12 cellular contexts compared by ENCODE assay signal in the genomic region with DNA sequence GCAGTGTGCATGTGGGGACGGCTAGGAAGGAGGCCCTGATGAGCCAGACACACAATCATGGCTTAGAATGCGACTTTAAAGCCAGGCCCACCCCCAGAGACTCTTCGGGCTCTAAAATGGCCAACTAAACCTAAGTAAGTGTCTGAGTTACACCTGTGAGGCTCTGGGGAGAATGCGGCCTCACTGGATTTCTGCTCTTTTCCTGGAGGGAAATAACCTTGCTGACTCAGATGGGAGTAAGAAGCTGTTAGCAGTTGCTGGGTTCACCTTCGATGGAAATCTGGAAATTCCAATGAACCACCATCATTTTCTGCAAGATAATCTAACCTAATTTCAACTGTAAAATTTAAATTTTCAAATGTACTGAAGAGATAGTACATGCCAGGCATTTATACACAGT.
DNase-seq lines count a peak whose midpoint lies in the region; ATAC-seq and TF ChIP-seq lines count a peak whose summit lies in the region.
"Had no signal": no experiment of that assay in that cellular context is flagged by ENCODE, and none has a peak within 500 bp of the region (broad histone marks: within the 10 kb centered on the region; RNA-seq: fewer than 3 reads in every experiment).

No MANE protein-coding gene starts in this region.

- dilution Hi-C loops in mammary epithelial cell (cut with HindIII; ENCODE audit: low sequenced_read_pairs) = loop anchor here (5.0 kb wide), 1 partner anchor 101 kb away; no protein-coding TSS in a partner anchor

- no peaks in the 10 kb centered on the region for H3K27me3 ChIP-seq in mammary epithelial cell (ENCODE audit: insufficient read depth, low read length)
- H3K27me3 ChIP-seq in naive thymus-derived CD4-positive, alpha-beta T cell (ENCODE audit: control insufficient read depth in 2 of 2, insufficient read depth in 2 of 2, low read length in 2 of 2) = peaks cover 0 to 7% of the 10 kb centered on the region in 2 donors
- no peaks in the 10 kb centered on the region for H3K27me3 ChIP-seq in ovary
- H3K27me3 ChIP-seq: heart left ventricle, right lobe of liver, upper lobe of right lung had no signal

- ATAC-seq in stimulated activated naive CD8-positive, alpha-beta T cell treated with anti-CD3 and anti-CD28 coated beads, Interleukin-15, amount 100 ng/mL, for 72 hours = no peak
- no peak for ATAC-seq in stimulated activated naive CD8-positive, alpha-beta T cell treated with anti-CD3 and anti-CD28 coated beads, Interleukin-15, Interleukin-2, amounts not matched to agents 100 U/mL and 50 U/mL, for 24 hours
- no peak for ATAC-seq in naive thymus-derived CD4-positive, alpha-beta T cell
- ATAC-seq in Right ventricle myocardium superior (ENCODE audit: poor library complexity) = no peak
- no peak for ATAC-seq in activated CD8-positive, alpha-beta T cell treated with anti-CD3 and anti-CD28 coated beads for 36 hours

- H3K4me1 ChIP-seq in mammary epithelial cell (ENCODE audit: insufficient read depth, low read length) (peaks cover 13% of the 10 kb centered on the region), ovary (ENCODE audit: insufficient read depth) (peaks cover 5% of the 10 kb centered on the region)
- no peaks in the 10 kb centered on the region for H3K4me1 ChIP-seq in naive thymus-derived CD4-positive, alpha-beta T cell (ENCODE audit: control insufficient read depth in 2 of 2, insufficient read depth in 2 of 2, low read length in 2 of 2)
- H3K4me1 ChIP-seq: upper lobe of right lung had no signal

- H3K4me1 Mint-ChIP-seq in stimulated activated naive CD8-positive, alpha-beta T cell treated with anti-CD3 and anti-CD28 coated beads, Interleukin-15, amount 100 ng/mL, for 72 hours = peaks cover 50% of the 10 kb centered on the region
- peaks cover 2 to 35% (median 11%) of the 10 kb centered on the region in 7 donors for H3K4me1 Mint-ChIP-seq in naive thymus-derived CD4-positive, alpha-beta T cell
- peaks cover 25% of the 10 kb centered on the region for H3K4me1 Mint-ChIP-seq in activated CD8-positive, alpha-beta T cell treated with anti-CD3 and anti-CD28 coated beads for 36 hours (ENCODE audit: low read depth)

- no peak for DNase-seq in stimulated activated naive CD8-positive, alpha-beta T cell treated with anti-CD3 and anti-CD28 coated beads, Interleukin-15, amount 100 ng/mL, for 72 hours
- no peak for DNase-seq in stimulated activated naive CD8-positive, alpha-beta T cell treated with anti-CD3 and anti-CD28 coated beads, Interleukin-15, Interleukin-2, amounts not matched to agents 100 U/mL and 50 U/mL, for 24 hours
- DNase-seq in mammary epithelial cell = peak; percentile 57
- DNase-seq in naive thymus-derived CD4-positive, alpha-beta T cell = no peak
- DNase-seq in Right ventricle myocardium superior = no peak
- no peak for DNase-seq in ovary
- no peak for DNase-seq in activated CD8-positive, alpha-beta T cell treated with anti-CD3 and anti-CD28 coated beads for 36 hours
- no peak for DNase-seq in NCI-H2081 (lab: John Stamatoyannopoulos, UW)
- DNase-seq: activated naive CD8-positive, alpha-beta T cell treated with anti-CD3 and anti-CD28 coated beads, Interleukin-2, amount 10 ng/mL, durations not matched to agents 7 days and 5 days had no signal

- no peaks in the 10 kb centered on the region for H3K36me3 Mint-ChIP-seq in naive thymus-derived CD4-positive, alpha-beta T cell
- no peaks in the 10 kb centered on the region for H3K36me3 Mint-ChIP-seq in activated CD8-positive, alpha-beta T cell treated with anti-CD3 and anti-CD28 coated beads for 36 hours (ENCODE audit: low read depth)
- H3K36me3 Mint-ChIP-seq: activated naive CD8-positive, alpha-beta T cell treated with anti-CD3 and anti-CD28 coated beads, Interleukin-2, amount 10 ng/mL, durations not matched to agents 7 days and 5 days had no signal

- no peaks in the 10 kb centered on the region for H4K20me1 ChIP-seq in mammary epithelial cell (ENCODE audit: insufficient read depth, low read length)

- no peaks in the 10 kb centered on the region for H3K79me2 ChIP-seq in mammary epithelial cell (ENCODE audit: insufficient read depth, low read length)

- CTCF ChIA-PET in mammary epithelial cell (lab: Charles Lee; ENCODE audit: low non-redundant PET) = no interaction called here
- CTCF ChIA-PET in naive thymus-derived CD4-positive, alpha-beta T cell (lab: Charles Lee) = interaction anchor here (1.2 to 6.5 kb wide), 7 partner anchors 8 to 239 kb away, joined by 3 to 70 read pairs (median 4); no protein-coding TSS in a partner anchor
- CTCF ChIA-PET in activated CD8-positive, alpha-beta T cell treated with anti-CD3 and anti-CD28 coated beads for 36 hours (lab: Charles Lee) = interaction anchor here (1.1 to 6.5 kb wide), 9 partner anchors 8 to 278 kb away, joined by 3 to 65 read pairs (median 8); no protein-coding TSS in a partner anchor

- H3K4me3 ChIP-seq in mammary epithelial cell (replicated peaks in 1 of 3; ENCODE audit: insufficient read depth in 1 of 3, low read depth in 2 of 3, low read length in 3 of 3) (no peak overlapping the region), ovary (no peak overlapping the region)
- H3K4me3 ChIP-seq in naive thymus-derived CD4-positive, alpha-beta T cell (ENCODE audit: low read length) = no peak overlapping the region

- no peak for TF ChIP-seq CTCF in mammary epithelial cell (conservative IDR thresholded peaks at IDR 0.05 in 1 of 2, IDR thresholded peaks at IDR 0.05 in 1 of 2; ENCODE audit: extremely low read depth in 1 of 2, insufficient read depth in 1 of 2, low read depth in 1 of 2, low read length in 2 of 2)
- no peak for TF ChIP-seq CTCF in ovary (IDR thresholded peaks at IDR 0.05)
- TF ChIP-seq CTCF in activated CD8-positive, alpha-beta T cell treated with anti-CD3 and anti-CD28 coated beads for 36 hours (IDR thresholded peaks at IDR 0.05) = no peak

- POLR2A ChIA-PET in naive thymus-derived CD4-positive, alpha-beta T cell (lab: Charles Lee) = interaction anchor here (1.4 kb wide), 1 partner anchor 101 kb away, joined by 3 read pairs; no protein-coding TSS in a partner anchor
- POLR2A ChIA-PET in activated CD8-positive, alpha-beta T cell treated with anti-CD3 and anti-CD28 coated beads for 36 hours (lab: Charles Lee) = interaction anchor here (0.6 to 3.1 kb wide), 4 partner anchors 9 to 99 kb away, joined by 3 to 11 read pairs (median 4); partner anchors contain the start of gene MAML3

- H3K27ac ChIP-seq in mammary epithelial cell (ENCODE audit: insufficient read depth, low read depth, low read length) (no peak overlapping the region), ovary (peak overlapping the region in 1 of 2 donors; percentile 95)
- no peak overlapping the region for H3K27ac ChIP-seq in naive thymus-derived CD4-positive, alpha-beta T cell (ENCODE audit: low read depth, low read length)

- WGBS in mammary epithelial cell (ENCODE audit: low coverage, missing lambda C conversion rate) = 86% methylated on average over 5 of the region's 5 CpGs
- WGBS in ovary, 3 donors = 84 to 90% (median 89%) methylated on average over 5 of the region's 5 CpGs

- BruUV-seq in mammary epithelial cell (replicated peaks; lab: Mats Ljungman, UMichigan) = no TSS peak

- peaks cover 12% of the 10 kb centered on the region for H3K27me3 Mint-ChIP-seq in stimulated activated naive CD8-positive, alpha-beta T cell treated with anti-CD3 and anti-CD28 coated beads, Interleukin-15, amount 100 ng/mL, for 72 hours
- peaks cover 0 to 23% (median 3%) of the 10 kb centered on the region in 5 donors for H3K27me3 Mint-ChIP-seq in naive thymus-derived CD4-positive, alpha-beta T cell
- H3K27me3 Mint-ChIP-seq in activated CD8-positive, alpha-beta T cell treated with anti-CD3 and anti-CD28 coated beads for 36 hours = peaks cover 11% of the 10 kb centered on the region
- H3K27me3 Mint-ChIP-seq: activated naive CD8-positive, alpha-beta T cell treated with anti-CD3 and anti-CD28 coated beads, Interleukin-2, amount 10 ng/mL, durations not matched to agents 7 days and 5 days had no signal

- H3K27ac Mint-ChIP-seq in stimulated activated naive CD8-positive, alpha-beta T cell treated with anti-CD3 and anti-CD28 coated beads, Interleukin-15, amount 100 ng/mL, for 72 hours = peak overlapping the region; percentile 69 to 76
- peak overlapping the region in 2 of 9 donors; percentile 55 to 69 for H3K27ac Mint-ChIP-seq in naive thymus-derived CD4-positive, alpha-beta T cell
- H3K27ac Mint-ChIP-seq in activated CD8-positive, alpha-beta T cell treated with anti-CD3 and anti-CD28 coated beads for 36 hours = no peak overlapping the region

- H2AFZ ChIP-seq in mammary epithelial cell (ENCODE audit: low read depth, low read length) = no peak overlapping the region

- H3K4me2 ChIP-seq in mammary epithelial cell (ENCODE audit: insufficient read depth, low read depth, low read length) = no peak overlapping the region

- intact Hi-C loops in mammary epithelial cell (cut with micrococcal nuclease) (loop anchor here (5.0 kb wide), 1 partner anchor 364 kb away; no protein-coding TSS in a partner anchor), Right ventricle myocardium superior (cut with DNase I) (loop anchor here (5.0 kb wide), 4 partner anchors 99 to 514 kb away; partner anchors contain the start of gene MAML3), ovary (cut with DNase I) (loop anchor here (5.0 to 10.0 kb wide), 9 partner anchors 99 to 597 kb away; partner anchors contain the start of genes MAML3 (in 1 of the 4) and MGST2 (in 1 of the 4))
- intact Hi-C loops in naive thymus-derived CD4-positive, alpha-beta T cell (cut with micrococcal nuclease) = loop anchor here in 1 of 2 donors (5.0 to 10.0 kb wide), 3 partner anchors 121 to 447 kb away; partner anchors contain the start of genes ELMOD2 and SCOC
- intact Hi-C loops in activated CD8-positive, alpha-beta T cell treated with anti-CD3 and anti-CD28 coated beads for 36 hours (cut with micrococcal nuclease) = loop anchor here (10.0 kb wide), 2 partner anchors 517 to 597 kb away; no protein-coding TSS in a partner anchor

- H3K36me3 ChIP-seq in mammary epithelial cell (ENCODE audit: insufficient read depth, low read length) (no peaks in the 10 kb centered on the region), ovary (no peaks in the 10 kb centered on the region)
- no peaks in the 10 kb centered on the region for H3K36me3 ChIP-seq in naive thymus-derived CD4-positive, alpha-beta T cell (ENCODE audit: control insufficient read depth in 2 of 3, insufficient read depth in 3 of 3, low read length in 3 of 3)
- H3K36me3 ChIP-seq: heart left ventricle, right lobe of liver, upper lobe of right lung had no signal

- in situ Hi-C loops in mammary epithelial cell (cut with MboI; ENCODE audit: low sequenced_read_pairs in 2 of 2) = loop anchor here in 1 of 2 donors (10.0 to 25.0 kb wide), 2 partner anchors 237 to 589 kb away; partner anchors contain the start of gene MGST2

- peak overlapping the region in 1 of 2 donors; percentile 72 for H3K4me3 Mint-ChIP-seq in stimulated activated naive CD8-positive, alpha-beta T cell treated with anti-CD3 and anti-CD28 coated beads, Interleukin-15, amount 100 ng/mL, for 72 hours
- peak overlapping the region in 8 of 10 donors; percentile 42 to 85 (median 81) for H3K4me3 Mint-ChIP-seq in naive thymus-derived CD4-positive, alpha-beta T cell
- H3K4me3 Mint-ChIP-seq in activated CD8-positive, alpha-beta T cell treated with anti-CD3 and anti-CD28 coated beads for 36 hours = no peak overlapping the region

- H3K9ac ChIP-seq in mammary epithelial cell (ENCODE audit: insufficient read depth, low read length) = no peak overlapping the region

- no peak for TF ChIP-seq EP300 in ovary (IDR thresholded peaks at IDR 0.05)

- H3K9me3 Mint-ChIP-seq in stimulated activated naive CD8-positive, alpha-beta T cell treated with anti-CD3 and anti-CD28 coated beads, Interleukin-15, amount 100 ng/mL, for 72 hours = no peaks in the 10 kb centered on the region
- no peaks in the 10 kb centered on the region for H3K9me3 Mint-ChIP-seq in naive thymus-derived CD4-positive, alpha-beta T cell
- no peaks in the 10 kb centered on the region for H3K9me3 Mint-ChIP-seq in activated CD8-positive, alpha-beta T cell treated with anti-CD3 and anti-CD28 coated beads for 36 hours
- H3K9me3 Mint-ChIP-seq: activated naive CD8-positive, alpha-beta T cell treated with anti-CD3 and anti-CD28 coated beads, Interleukin-2, amount 10 ng/mL, durations not matched to agents 7 days and 5 days had no signal

- TF ChIP-seq POLR2A in ovary (IDR thresholded peaks at IDR 0.05) = no peak

- H3K9me3 ChIP-seq in mammary epithelial cell (replicated peaks; ENCODE audit: insufficient read depth, low read length) (no peaks in the 10 kb centered on the region), ovary (no peaks in the 10 kb centered on the region)
- H3K9me3 ChIP-seq in naive thymus-derived CD4-positive, alpha-beta T cell (ENCODE audit: control insufficient read depth in 2 of 3, low read length in 3 of 3) = no peaks in the 10 kb centered on the region
- H3K9me3 ChIP-seq: heart left ventricle, right lobe of liver, upper lobe of right lung had no signal
